In genomic region chr6:141395443-141396008, GRCh38 we compare ENCODE assay signal across 1 cellular context.
TF ChIP-seq lines count a peak whose summit lies in the region.

No MANE protein-coding gene starts in this region.

TF ChIP-seq in HepG2, 621 proteins besides CTCF, POLR2A, EP300 and RAD21 (continued from another document):
- TF ChIP-seq, protein P1, sequence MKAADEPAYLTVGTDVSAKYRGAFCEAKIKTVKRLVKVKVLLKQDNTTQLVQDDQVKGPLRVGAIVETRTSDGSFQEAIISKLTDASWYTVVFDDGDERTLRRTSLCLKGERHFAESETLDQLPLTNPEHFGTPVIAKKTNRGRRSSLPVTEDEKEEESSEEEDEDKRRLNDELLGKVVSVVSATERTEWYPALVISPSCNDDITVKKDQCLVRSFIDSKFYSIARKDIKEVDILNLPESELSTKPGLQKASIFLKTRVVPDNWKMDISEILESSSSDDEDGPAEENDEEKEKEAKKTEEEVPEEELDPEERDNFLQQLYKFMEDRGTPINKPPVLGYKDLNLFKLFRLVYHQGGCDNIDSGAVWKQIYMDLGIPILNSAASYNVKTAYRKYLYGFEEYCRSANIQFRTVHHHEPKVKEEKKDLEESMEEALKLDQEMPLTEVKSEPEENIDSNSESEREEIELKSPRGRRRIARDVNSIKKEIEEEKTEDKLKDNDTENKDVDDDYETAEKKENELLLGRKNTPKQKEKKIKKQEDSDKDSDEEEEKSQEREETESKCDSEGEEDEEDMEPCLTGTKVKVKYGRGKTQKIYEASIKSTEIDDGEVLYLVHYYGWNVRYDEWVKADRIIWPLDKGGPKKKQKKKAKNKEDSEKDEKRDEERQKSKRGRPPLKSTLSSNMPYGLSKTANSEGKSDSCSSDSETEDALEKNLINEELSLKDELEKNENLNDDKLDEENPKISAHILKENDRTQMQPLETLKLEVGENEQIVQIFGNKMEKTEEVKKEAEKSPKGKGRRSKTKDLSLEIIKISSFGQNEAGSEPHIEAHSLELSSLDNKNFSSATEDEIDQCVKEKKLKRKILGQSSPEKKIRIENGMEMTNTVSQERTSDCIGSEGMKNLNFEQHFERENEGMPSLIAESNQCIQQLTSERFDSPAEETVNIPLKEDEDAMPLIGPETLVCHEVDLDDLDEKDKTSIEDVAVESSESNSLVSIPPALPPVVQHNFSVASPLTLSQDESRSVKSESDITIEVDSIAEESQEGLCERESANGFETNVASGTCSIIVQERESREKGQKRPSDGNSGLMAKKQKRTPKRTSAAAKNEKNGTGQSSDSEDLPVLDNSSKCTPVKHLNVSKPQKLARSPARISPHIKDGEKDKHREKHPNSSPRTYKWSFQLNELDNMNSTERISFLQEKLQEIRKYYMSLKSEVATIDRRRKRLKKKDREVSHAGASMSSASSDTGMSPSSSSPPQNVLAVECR (CRISPR knock-in tag; IDR thresholded peaks at IDR 0.05; ENCODE audit: borderline replicate concordance): no peak
TF ChIP-seq in HepG2: peak in this region for 2.
